ENCODE assay signal across 19 cellular contexts in the genomic region with DNA sequence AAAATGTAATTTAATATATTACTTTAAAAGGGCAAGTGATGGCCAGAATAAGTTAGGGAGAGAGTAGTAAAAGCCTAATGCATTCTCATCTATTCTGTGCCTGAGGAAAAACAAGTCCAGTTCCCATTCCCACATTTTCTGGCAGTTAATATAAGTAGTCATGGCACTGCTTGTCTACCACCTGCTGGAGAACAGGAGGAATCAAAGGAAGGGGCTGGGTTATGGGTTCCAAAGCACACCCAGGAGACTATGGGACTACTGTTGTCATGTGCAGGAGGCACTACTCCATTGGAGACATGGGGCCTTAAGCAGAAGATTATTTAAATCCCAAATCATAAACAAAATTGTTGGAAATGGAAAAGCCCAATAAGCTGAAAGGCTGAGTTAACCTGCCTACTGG.
DNase-seq lines count a peak whose midpoint lies in the region; ATAC-seq and TF ChIP-seq lines count a peak whose summit lies in the region.
"Had no signal": no experiment of that assay in that cellular context is flagged by ENCODE, and none has a peak within 500 bp of the region (broad histone marks: within the 10 kb centered on the region; RNA-seq: fewer than 3 reads in every experiment).

No MANE protein-coding gene starts in this region.

- no peak overlapping the region for H3K14ac ChIP-seq in H9 (ENCODE audit: insufficient read depth, low read length)

- H3K36me3 Mint-ChIP-seq in H9 (ENCODE audit: insufficient read depth in 1 of 3, low read depth in 3 of 3): no peaks in the 10 kb centered on the region; a peak in 1 of 7 replicates
- H3K36me3 Mint-ChIP-seq: natural killer cell had no signal

- peak; percentile 56 for TF ChIP-seq CTCF in BE2C (IDR thresholded peaks at IDR 0.05; ENCODE audit: low read depth, low read length)
- peak; percentile 38; the same call in 2 of the 3 replicates for TF ChIP-seq CTCF in H9 (conservative IDR thresholded peaks at IDR 0.05)

- H4K8ac ChIP-seq in H9 (replicated peaks; ENCODE audit: insufficient read length, low read depth, low read length): no peak overlapping the region

- H3K4me2 ChIP-seq in H9 (ENCODE audit: insufficient read depth, insufficient read length, low read length): no peak overlapping the region

- no peak overlapping the region for H3K9ac ChIP-seq in H9 (ENCODE audit: extremely low read depth, insufficient read length, low read length)

- H3K18ac ChIP-seq in H9 (ENCODE audit: insufficient read length, low read depth, low read length): no peak overlapping the region

- H3K27me3 Mint-ChIP-seq in H9 (ENCODE audit: low read depth): no peaks in the 10 kb centered on the region
- H3K27me3 Mint-ChIP-seq: activated T-cell treated with anti-CD3 and anti-CD28 coated beads, Interleukin-2, amount 50 U/mL, for 24 hours had no signal

- H2BK5ac ChIP-seq in H9 (ENCODE audit: insufficient read length, low read length): no peak overlapping the region

- no peak overlapping the region for H2AFZ ChIP-seq in H9 (ENCODE audit: low read length)

- H2BK15ac ChIP-seq in H9 (ENCODE audit: low read depth, low read length): no peak overlapping the region

- H4K91ac ChIP-seq in H9 (ENCODE audit: insufficient read length, low read depth, low read length): no peak overlapping the region

- no peaks in the 10 kb centered on the region for H3K4me1 ChIP-seq in BE2C
- H3K4me1 ChIP-seq in H9 (ENCODE audit: insufficient read depth, low read length): no peaks in the 10 kb centered on the region
- H3K4me1 ChIP-seq: left lung, right atrium auricular region had no signal

- no peak overlapping the region for H3K23ac ChIP-seq in H9 (ENCODE audit: insufficient read length, low read depth, low read length)

- in situ Hi-C loops in SK-MEL-5 (cut with HindIII; ENCODE audit: low pct_unique_long_range_greater_than_20kb, low sequenced_read_pairs): no loop called here

- H3K79me1 ChIP-seq in H9 (ENCODE audit: insufficient read depth, low read depth, low read length, poor library complexity, severe bottlenecking): no peaks in the 10 kb centered on the region

- no peak overlapping the region for H2BK120ac ChIP-seq in H9 (ENCODE audit: low read depth, low read length, poor library complexity, severe bottlenecking)

- H3K9me3 ChIP-seq in BE2C (no peaks in the 10 kb centered on the region), H9 (ENCODE audit: control insufficient read depth, low read depth, low read length) (no peaks in the 10 kb centered on the region)
- H3K9me3 ChIP-seq: left lung, right atrium auricular region, thoracic aorta had no signal

- peaks cover 3 to 5% of the 10 kb centered on the region in 2 experiments; a peak in 4 of 5 replicates for H3K9me3 Mint-ChIP-seq in H9

- H3K4me3 ChIP-seq in BE2C (ENCODE audit: low read depth, low read length): no peak overlapping the region
- H3K4me3 ChIP-seq: left lung, right atrium auricular region, thoracic aorta had no signal

- no peak overlapping the region for H4K5ac ChIP-seq in H9 (ENCODE audit: insufficient read length, low read depth, low read length)

- H2AK5ac ChIP-seq in H9 (ENCODE audit: insufficient read length, low read length): no peak overlapping the region

- no peaks in the 10 kb centered on the region for H3K36me3 ChIP-seq in BE2C
- H3K36me3 ChIP-seq: left lung, right atrium auricular region, thoracic aorta had no signal

- no peak overlapping the region for H3K4me3 Mint-ChIP-seq in H9
- H3K4me3 Mint-ChIP-seq: activated T-cell treated with anti-CD3 and anti-CD28 coated beads, Interleukin-2, amount 50 U/mL, for 24 hours; natural killer cell had no signal

- H3K27ac Mint-ChIP-seq in H9: no peak overlapping the region
- H3K27ac Mint-ChIP-seq: activated T-cell treated with anti-CD3 and anti-CD28 coated beads, Interleukin-2, amount 50 U/mL, for 24 hours; natural killer cell had no signal

- H3K79me2 ChIP-seq in H9 (ENCODE audit: insufficient read depth, low read length): no peaks in the 10 kb centered on the region

- no peak overlapping the region for H2BK12ac ChIP-seq in H9 (ENCODE audit: insufficient read length, low read depth, low read length)

- H3K4me1 Mint-ChIP-seq in H9: no peaks in the 10 kb centered on the region
- H3K4me1 Mint-ChIP-seq: natural killer cell had no signal

- no peak overlapping the region for H3K27ac ChIP-seq in H9 (ENCODE audit: insufficient read length, low read depth, low read length)
- H3K27ac ChIP-seq: epithelial cell of prostate, left lung, right atrium auricular region, thoracic aorta had no signal

- no peak overlapping the region for H3T11ph ChIP-seq in H9 (ENCODE audit: low read length)

- no peak for DNase-seq in BE2C
- no peak for DNase-seq in H9
- DNase-seq in SK-MEL-5 (ENCODE audit: low read depth, low spot score): peak; percentile 44
- DNase-seq in iPS-NIHi11 (ENCODE audit: low spot score): peak; percentile 14
- no peak for DNase-seq in dedifferentiated amniotic fluid mesenchymal stem cell (ENCODE audit: extremely low spot score)
- DNase-seq: activated T-cell treated with anti-CD3 and anti-CD28 coated beads, Interleukin-2, amount 50 U/mL, for 24 hours; left lung; natural killer cell; NCI-H1105 treated with DMSO at 0.1 percent for 48 hours; NCI-H774; stimulated activated CD4-positive, alpha-beta T cell treated with anti-CD3 and anti-CD28 coated beads, Interleukin-2, amount 100 ng/mL, for 24 hours; stimulated activated CD8-positive, alpha-beta memory T cell treated with anti-CD3 and anti-CD28 coated beads, Interleukin-4, amount 100 ng/mL, for 48 hours had no signal

- no peaks in the 10 kb centered on the region for H3K27me3 ChIP-seq in BE2C
- no peaks in the 10 kb centered on the region for H3K27me3 ChIP-seq in H9 (ENCODE audit: insufficient read depth, low read length)
- H3K27me3 ChIP-seq: left lung, right atrium auricular region had no signal

- H3K4ac ChIP-seq in H9 (ENCODE audit: low read depth, low read length): no peak overlapping the region

- no peaks in the 10 kb centered on the region for H3K23me2 ChIP-seq in H9 (ENCODE audit: insufficient read length, low read depth, low read length, poor library complexity, severe bottlenecking)

- no peaks in the 10 kb centered on the region for H4K20me1 ChIP-seq in H9 (ENCODE audit: control insufficient read depth, insufficient read depth, insufficient read length)

- H2BK20ac ChIP-seq in H9 (ENCODE audit: low read depth, low read length, poor library complexity, severe bottlenecking): no peak overlapping the region

- ATAC-seq in GM21619 (IDR thresholded peaks at IDR 0.05; ENCODE audit: unreplicated experiment) (no peak), HG03135 (IDR thresholded peaks at IDR 0.05; ENCODE audit: unreplicated experiment) (no peak), HG03196 (IDR thresholded peaks at IDR 0.05; ENCODE audit: unreplicated experiment) (no peak)
- ATAC-seq: left lung, natural killer cell, Right ventricle myocardium inferior had no signal

- H3K56ac ChIP-seq in H9 (ENCODE audit: insufficient read length, low read depth, low read length): no peak overlapping the region

Comparison
In these comparisons a context has a peak if more than half of its experiments do, and no peak if none do; other contexts are left out.
1. DNase-seq: peak in SK-MEL-5 (single experiment) and iPS-NIHi11 (single experiment); none in BE2C (single experiment), H9 (single experiment) and dedifferentiated amniotic fluid mesenchymal stem cell (single experiment).